ENCODE assay signal across 12 cellular contexts in the genomic region with DNA sequence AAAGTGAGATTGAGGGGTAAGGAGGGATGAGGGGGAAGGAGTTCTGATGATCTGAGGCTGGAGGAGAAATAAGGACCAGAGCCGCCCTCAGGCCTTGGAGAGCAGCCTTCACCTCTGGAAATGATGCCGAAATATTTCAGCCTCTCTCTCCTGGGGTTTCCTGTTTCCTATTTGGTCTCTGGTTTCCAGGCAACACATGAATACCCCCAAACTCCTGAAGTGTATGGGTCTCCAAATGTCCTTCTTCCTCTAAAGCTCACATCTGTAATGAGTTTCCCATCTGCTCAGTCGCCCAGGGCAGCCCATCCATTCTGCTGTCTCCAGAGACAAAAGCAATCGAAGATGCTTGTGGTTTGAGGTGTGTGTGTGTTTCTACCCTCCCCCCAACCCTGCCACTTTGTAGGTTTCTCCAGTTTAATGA. TPM values are rescaled to one million over a fixed set of nuclear protein-coding genes. Genes with fewer than 3 reads are reported as not detected.
DNase-seq lines count a peak whose midpoint lies in the region; ATAC-seq and TF ChIP-seq lines count a peak whose summit lies in the region.
"Had no signal": no experiment of that assay in that cellular context is flagged by ENCODE, and none has a peak within 500 bp of the region (broad histone marks: within the 10 kb centered on the region; RNA-seq: fewer than 3 reads in every experiment).

No MANE protein-coding gene starts in this region.

- intact Hi-C loops in transverse colon (cut with DNase I; ENCODE audit: low total_unique reads) = no loop called here

- WGBS in transverse colon (ENCODE audit: low coverage in 1 of 2), 2 donors = 53 to 63% methylated on average over 2 to 4 of the region's 4 CpGs

- no peaks in the 10 kb centered on the region for H3K36me3 ChIP-seq in transverse colon

- DNase-seq in ELF-1 (ENCODE audit: low read depth, low spot score) (peak; percentile 58), astrocyte of the cerebellum (ENCODE audit: low read depth) (peak; percentile 33), DMS79 treated with DMSO at 0.1 percent for 48 hours (lab: John Stamatoyannopoulos, UW) (no peak), hepatic stellate cell (ENCODE audit: low spot score) (no peak), transverse colon (no peak)
- DNase-seq: activated CD4-positive, alpha-beta T cell treated with anti-CD3 and anti-CD28 coated beads, Interleukin-2, amount 10 ng/mL, durations not matched to agents 7 days and 5 days; erythroblast; left colon; SHP77 had no signal

- ATAC-seq in GM19468 (IDR thresholded peaks at IDR 0.05; ENCODE audit: extremely low read depth, unreplicated experiment) = peak; percentile 10
- ATAC-seq in HG03139 (IDR thresholded peaks at IDR 0.05; ENCODE audit: unreplicated experiment) = peak; percentile 51
- no peak for ATAC-seq in HG03045 (IDR thresholded peaks at IDR 0.05; ENCODE audit: unreplicated experiment)
- ATAC-seq: left colon had no signal

- H3K4me1 ChIP-seq in transverse colon = peaks cover 0 to 4% (median 0%) of the 10 kb centered on the region in 4 donors

- TF ChIP-seq EP300 in transverse colon (IDR thresholded peaks at IDR 0.05; ENCODE audit: low read depth) = no peak

- H3K27ac ChIP-seq in transverse colon = no peak overlapping the region

- in situ Hi-C loops in astrocyte of the cerebellum (cut with HindIII; ENCODE audit: low sequenced_read_pairs) = no loop called here
- in situ Hi-C loops in transverse colon (cut with MboI; ENCODE audit: low pct_ligation_motif_present in 1 of 4, low pct_unique_long_range_greater_than_20kb in 1 of 4, low sequenced_read_pairs in 3 of 4) = no loop called here

- H3K4me3 ChIP-seq in astrocyte of the cerebellum (ENCODE audit: low read depth, low read length) (no peak overlapping the region), transverse colon (no peak overlapping the region)

- H3K9me3 ChIP-seq in transverse colon = peaks cover 14 to 15% of the 10 kb centered on the region in 2 donors

- no peak for TF ChIP-seq CTCF in astrocyte of the cerebellum (IDR thresholded peaks at IDR 0.05; ENCODE audit: low read depth, low read length, missing control alignments)
- no peak for TF ChIP-seq CTCF in transverse colon (IDR thresholded peaks at IDR 0.05)

- TF ChIP-seq POLR2A in transverse colon (IDR thresholded peaks at IDR 0.05) = no peak

- no peaks in the 10 kb centered on the region for H3K27me3 ChIP-seq in transverse colon

RNA-seq across cellular contexts. Expression of gene FAM20B, which starts 52.0 kb away (rescaled TPM):
- total RNA-seq in transverse colon = 10 to 100 TPM; 10.8 to 24.9 (median 17.5) TPM

Comparison
In these comparisons a context has a peak if more than half of its experiments do, and no peak if none do; other contexts are left out.
1. DNase-seq: peak in ELF-1 (single experiment) and astrocyte of the cerebellum (single experiment); none in DMS79 treated with DMSO at 0.1 percent for 48 hours (single experiment), hepatic stellate cell (single experiment) and transverse colon (single experiment).